In the genomic region with DNA sequence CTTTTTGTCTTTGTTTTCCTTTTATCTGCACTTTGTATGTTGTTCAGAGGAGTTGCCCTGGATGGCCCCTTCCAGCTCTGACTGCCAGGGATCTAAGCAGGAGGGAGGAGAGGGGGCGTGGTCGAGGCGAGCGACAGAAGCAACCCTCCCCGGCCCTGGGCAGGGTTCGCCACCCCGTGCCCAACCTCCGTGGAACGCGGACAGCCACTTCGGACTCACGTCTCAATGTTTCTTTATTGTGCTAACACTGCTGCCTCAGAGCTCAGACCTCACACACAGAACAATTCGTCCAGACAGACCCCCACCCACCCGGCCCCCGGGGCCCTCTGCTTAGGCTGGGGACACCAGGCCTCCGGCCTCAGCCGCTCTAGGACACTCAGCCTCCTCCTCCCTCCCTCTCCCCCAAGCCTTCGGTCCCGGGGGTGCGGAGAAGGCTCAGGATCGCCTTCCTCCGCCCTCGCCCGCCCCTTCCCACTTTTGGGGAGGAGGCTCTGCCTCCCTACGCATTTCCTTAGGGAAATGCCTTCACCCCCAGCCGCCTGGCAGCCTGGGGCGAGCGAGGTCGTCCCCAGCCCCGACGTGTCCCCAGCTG, we compare ENCODE assay signal across 9 cellular contexts. TPM values are rescaled to one million over a fixed set of nuclear protein-coding genes. Genes with fewer than 3 reads are reported as not detected.
DNase-seq lines count a peak whose midpoint lies in the region; ATAC-seq and TF ChIP-seq lines count a peak whose summit lies in the region.
"Had no signal": no experiment of that assay in that cellular context is flagged by ENCODE, and none has a peak within 500 bp of the region (broad histone marks: within the 10 kb centered on the region; RNA-seq: fewer than 3 reads in every experiment).

No MANE protein-coding gene starts in this region.

- peaks cover 10% of the 10 kb centered on the region for H3K27me3 Mint-ChIP-seq in T-helper 2 cell treated with Interferon-gamma antibody and Interleukin-4, amounts not matched to agents 5 μg/mL and 100 μg/mL, for 36 hours (ENCODE audit: low read depth)

- intact Hi-C loops in dorsolateral prefrontal cortex (cut with DNase I) = loop anchor here (2.0 to 5.0 kb wide), 2 partner anchors 33 to 73 kb away; a partner anchor contains a TSS

- H3K4me3 Mint-ChIP-seq in T-helper 2 cell treated with Interferon-gamma antibody and Interleukin-4, amounts not matched to agents 5 μg/mL and 100 μg/mL, for 36 hours = peak overlapping the region; percentile 76

- no peaks in the 10 kb centered on the region for H3K27me3 ChIP-seq in dorsolateral prefrontal cortex

- no peaks in the 10 kb centered on the region for H3K36me3 Mint-ChIP-seq in T-helper 2 cell treated with Interferon-gamma antibody and Interleukin-4, amounts not matched to agents 5 μg/mL and 100 μg/mL, for 36 hours (ENCODE audit: low read depth)

- H3K9me3 Mint-ChIP-seq in T-helper 2 cell treated with Interferon-gamma antibody and Interleukin-4, amounts not matched to agents 5 μg/mL and 100 μg/mL, for 36 hours = no peaks in the 10 kb centered on the region

- peak overlapping the region; percentile 37 to 96 (median 81) for H3K4me3 ChIP-seq in dorsolateral prefrontal cortex

- DNase-seq in DMS 273 treated with DMSO at 0.1 percent for 48 hours (lab: John Stamatoyannopoulos, UW) = peak; percentile 16
- DNase-seq in T-helper 2 cell treated with Interferon-gamma antibody and Interleukin-4, amounts not matched to agents 5 μg/mL and 100 μg/mL, for 36 hours (ENCODE audit: low spot score) = no peak
- DNase-seq in dorsolateral prefrontal cortex = peak; percentile 54 to 79 (median 66)
- peak; percentile 63 for DNase-seq in left lobe of liver (ENCODE audit: low spot score)
- peak; percentile 7 for DNase-seq in stimulated activated CD8-positive, alpha-beta memory T cell treated with anti-CD3 and anti-CD28 coated beads, Interleukin-12 subunit alpha, Interleukin-12 subunit beta, amount 100 ng/mL, for 4 hours (ENCODE audit: low read depth)

- TF ChIP-seq CTCF in dorsolateral prefrontal cortex (IDR thresholded peaks at IDR 0.05 in 54 of 56, conservative IDR thresholded peaks at IDR 0.05 in 2 of 56; ENCODE audit: low read depth in 1 of 56, partially characterized antibody in 56 of 56) = peak in 4 of 56 donors; percentile 8 to 36 (median 26)

- no peak overlapping the region for H3K27ac Mint-ChIP-seq in T-helper 2 cell treated with Interferon-gamma antibody and Interleukin-4, amounts not matched to agents 5 μg/mL and 100 μg/mL, for 36 hours

- peaks cover 17% of the 10 kb centered on the region for H3K4me1 Mint-ChIP-seq in T-helper 2 cell treated with Interferon-gamma antibody and Interleukin-4, amounts not matched to agents 5 μg/mL and 100 μg/mL, for 36 hours (ENCODE audit: low read depth)

- peak overlapping the region; percentile 60 to 96 (median 91) for H3K27ac ChIP-seq in dorsolateral prefrontal cortex

- ATAC-seq in HG03342 (IDR thresholded peaks at IDR 0.05; ENCODE audit: unreplicated experiment) = peak; percentile 5
- ATAC-seq in left lobe of liver = peak; percentile 88
- ATAC-seq in GM18867 (IDR thresholded peaks at IDR 0.05; ENCODE audit: unreplicated experiment) = no peak
- ATAC-seq in HG02623 (IDR thresholded peaks at IDR 0.05; ENCODE audit: unreplicated experiment) = no peak

RNA-seq across cellular contexts. Expression of a gene that starts 8.3 kb away (rescaled TPM):
- total RNA-seq in dorsolateral prefrontal cortex = under 1 TPM in 24 of 120 experiments, not detected in 96; 0.24 to 0.68 (median 0.34) TPM
- total RNA-seq in left lobe of liver = not detected
- total RNA-seq: T-helper 1 cell treated with Interleukin-12 subunit alpha and Interleukin-12 subunit beta and Interleukin-4 antibody, amounts not matched to agents 30 ng/mL and 1 ng/mL, for 36 hours had no signal

RNA-seq across cellular contexts. Expression of a gene that starts 27.5 kb away (rescaled TPM):
- total RNA-seq in dorsolateral prefrontal cortex (10 to 100 TPM in 1 of 120 experiments, 1 to 10 TPM in 63, under 1 TPM in 45, not detected in 11; 0.16 to 11.0 (median 1.3) TPM), left lobe of liver (0.53 TPM)

RNA-seq across cellular contexts. Expression of a gene that starts 45.8 kb away (rescaled TPM):
- total RNA-seq in dorsolateral prefrontal cortex (1 to 10 TPM in 6 of 120 experiments, under 1 TPM in 26, not detected in 88; 0.26 to 2.2 (median 0.70) TPM), left lobe of liver (not detected)

RNA-seq across cellular contexts. Expression of a gene that starts 52.0 kb away (rescaled TPM):
- total RNA-seq in dorsolateral prefrontal cortex = 1 to 10 TPM in 5 of 120 experiments, under 1 TPM in 25, not detected in 90; 0.23 to 2.2 (median 0.54) TPM
- total RNA-seq in left lobe of liver = 0.23 TPM

Comparison
In these comparisons a context has a peak if more than half of its experiments do, and no peak if none do; other contexts are left out.
1. ATAC-seq: peak in HG03342 (single experiment) and left lobe of liver (single experiment); none in GM18867 (single experiment) and HG02623 (single experiment).